8 cellular contexts compared by ENCODE assay signal in the genomic region with DNA sequence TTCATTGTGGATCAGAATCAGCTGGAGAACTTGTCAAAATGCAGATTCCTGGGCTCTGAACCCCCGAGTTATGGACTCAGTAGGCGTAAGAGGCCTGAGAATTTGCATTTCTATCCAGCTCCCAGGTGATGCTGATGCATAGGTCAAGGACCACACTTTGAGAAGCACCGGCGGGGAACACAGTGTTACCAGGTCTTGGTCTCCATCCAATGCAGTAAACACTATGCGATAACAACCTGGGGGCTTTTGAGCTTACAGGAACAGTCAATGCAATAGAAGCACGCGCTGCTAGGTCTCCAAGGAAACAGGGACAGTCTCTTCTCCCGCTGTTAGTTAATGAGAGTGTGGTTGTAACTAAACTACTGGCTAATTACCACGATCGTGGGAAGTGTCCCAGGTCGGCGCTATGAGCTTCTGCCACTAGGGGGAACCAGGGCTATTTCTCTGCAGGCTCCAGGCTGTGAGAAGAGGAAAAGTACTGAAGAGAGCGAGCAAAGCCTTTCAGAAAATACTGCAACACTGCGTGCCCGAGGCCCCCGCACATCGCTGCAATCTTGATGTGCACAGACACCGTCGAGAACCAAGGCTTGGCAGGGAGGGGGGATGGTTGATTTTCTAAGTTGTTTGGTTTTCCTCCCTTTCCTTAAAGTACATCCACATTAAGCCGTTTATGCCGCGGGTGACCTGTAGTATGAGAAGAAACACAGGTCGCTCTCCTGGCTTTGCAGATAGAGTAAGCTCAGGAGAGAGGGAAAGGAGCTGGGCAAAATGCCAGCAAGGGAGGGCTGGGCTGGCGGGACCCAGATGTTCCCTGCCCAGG. TPM values are rescaled to one million over a fixed set of nuclear protein-coding genes. Genes with fewer than 3 reads are reported as not detected.
DNase-seq lines count a peak whose midpoint lies in the region; ATAC-seq and TF ChIP-seq lines count a peak whose summit lies in the region.

No MANE protein-coding gene starts in this region.

- WGBS in gastroesophageal sphincter (ENCODE audit: low coverage in 1 of 2), 2 donors: 0 to 3% methylated on average over 12 to 16 of the region's 24 CpGs

- H3K4me1 ChIP-seq in CD4-positive, CD25-positive, alpha-beta regulatory T cell (ENCODE audit: control insufficient read depth, insufficient read depth, low read length, poor library complexity, severe bottlenecking): peaks cover 10% of the 10 kb centered on the region
- H3K4me1 ChIP-seq in RWPE2 (ENCODE audit: insufficient read depth, poor library complexity, severe bottlenecking): no peaks in the 10 kb centered on the region
- peaks cover 0 to 36% (median 6%) of the 10 kb centered on the region in 3 donors for H3K4me1 ChIP-seq in gastroesophageal sphincter

- ATAC-seq in CD4-positive, CD25-positive, alpha-beta regulatory T cell (ENCODE audit: low read depth in 2 of 2): peak; percentile 74 to 81
- ATAC-seq in GM21447 (IDR thresholded peaks at IDR 0.05; ENCODE audit: unreplicated experiment): peak; percentile 68
- peak; percentile 78 for ATAC-seq in RWPE2 (ENCODE audit: low read depth)
- peak; percentile 78 for ATAC-seq in gastroesophageal sphincter
- peak; percentile 69 for ATAC-seq in omental fat pad (ENCODE audit: low FRiP score)

- H3K27me3 Mint-ChIP-seq in CD4-positive, CD25-positive, alpha-beta regulatory T cell: peaks cover 46% of the 10 kb centered on the region

- H3K27ac Mint-ChIP-seq in CD4-positive, CD25-positive, alpha-beta regulatory T cell: peak overlapping the region in 2 of 3 donors; percentile 56 to 80

- TF ChIP-seq CTCF in RWPE2 (IDR thresholded peaks at IDR 0.05; ENCODE audit: poor library complexity, severe bottlenecking) (peak; percentile 87), gastroesophageal sphincter (IDR thresholded peaks at IDR 0.05) (peak; percentile 68 to 93 (median 88)), omental fat pad (IDR thresholded peaks at IDR 0.05) (peak in 1 of 3 donors; percentile 72)

- no peaks in the 10 kb centered on the region for H3K9me3 ChIP-seq in CD4-positive, CD25-positive, alpha-beta regulatory T cell (ENCODE audit: control insufficient read depth in 2 of 2, low read length in 2 of 2)
- no peaks in the 10 kb centered on the region for H3K9me3 ChIP-seq in RWPE2 (ENCODE audit: severe bottlenecking)
- no peaks in the 10 kb centered on the region for H3K9me3 ChIP-seq in gastroesophageal sphincter

- peaks cover 0 to 28% (median 15%) of the 10 kb centered on the region in 4 donors for H3K4me1 Mint-ChIP-seq in CD4-positive, CD25-positive, alpha-beta regulatory T cell

- no peaks in the 10 kb centered on the region for H3K36me3 Mint-ChIP-seq in CD4-positive, CD25-positive, alpha-beta regulatory T cell

- no peak for TF ChIP-seq POLR2A in gastroesophageal sphincter (IDR thresholded peaks at IDR 0.05)

- H3K36me3 ChIP-seq in CD4-positive, CD25-positive, alpha-beta regulatory T cell (ENCODE audit: control insufficient read depth, insufficient read depth, low read length): no peaks in the 10 kb centered on the region
- no peaks in the 10 kb centered on the region for H3K36me3 ChIP-seq in RWPE2 (ENCODE audit: low read depth)
- H3K36me3 ChIP-seq in gastroesophageal sphincter: no peaks in the 10 kb centered on the region

- H3K27me3 ChIP-seq in CD4-positive, CD25-positive, alpha-beta regulatory T cell (ENCODE audit: control insufficient read depth, insufficient read depth, low read length): peaks cover 2% of the 10 kb centered on the region
- H3K27me3 ChIP-seq in RWPE2 (ENCODE audit: insufficient read depth, poor library complexity, severe bottlenecking) (peaks cover 41% of the 10 kb centered on the region), gastroesophageal sphincter (peaks cover 6% of the 10 kb centered on the region)

- H3K9me3 Mint-ChIP-seq in CD4-positive, CD25-positive, alpha-beta regulatory T cell: no peaks in the 10 kb centered on the region

- no peak overlapping the region for H3K27ac ChIP-seq in CD4-positive, CD25-positive, alpha-beta regulatory T cell (ENCODE audit: insufficient read depth, low read length, poor library complexity, severe bottlenecking)
- H3K27ac ChIP-seq in RWPE2 (ENCODE audit: poor library complexity, severe bottlenecking) (no peak overlapping the region), gastroesophageal sphincter (peak overlapping the region in 1 of 4 donors; percentile 14)

- no peak for TF ChIP-seq EP300 in gastroesophageal sphincter (IDR thresholded peaks at IDR 0.05)

- H3K4me3 ChIP-seq in CD4-positive, CD25-positive, alpha-beta regulatory T cell (ENCODE audit: low read depth, low read length): peak overlapping the region; percentile 5
- no peak overlapping the region for H3K4me3 ChIP-seq in RWPE2 (ENCODE audit: severe bottlenecking)
- peak overlapping the region in 1 of 2 donors; percentile 23 for H3K4me3 ChIP-seq in gastroesophageal sphincter

- peak; percentile 30 to 78 (median 63) for DNase-seq in CD4-positive, CD25-positive, alpha-beta regulatory T cell
- DNase-seq in M059J (ENCODE audit: low read depth) (peak; percentile 60), RWPE2 (ENCODE audit: low spot score) (no peak), omental fat pad (ENCODE audit: low spot score) (peak; percentile 64), superior temporal gyrus (ENCODE audit: extremely low spot score) (peak; percentile 95)
- peak; percentile 88 for DNase-seq in activated effector memory CD4-positive, alpha-beta T cell treated with anti-CD3 and anti-CD28 coated beads, Interleukin-2, amount 50 U/mL, for 16 hours

- H3K4me3 Mint-ChIP-seq in CD4-positive, CD25-positive, alpha-beta regulatory T cell: peak overlapping the region in 2 of 4 donors; percentile 77 to 89

RNA-seq across cellular contexts. Expression of a gene that starts 52.0 kb away (rescaled TPM):
- total RNA-seq in CD4-positive, CD25-positive, alpha-beta regulatory T cell: not detected
- polyA plus RNA-seq in CD4-positive, CD25-positive, alpha-beta regulatory T cell: not detected
- total RNA-seq in M059J (2014; rRNA removed; shearing (Covaris generic)): not detected in 2 replicates
- total RNA-seq in gastroesophageal sphincter: under 1 TPM in 2 of 4 donors, not detected in 2; 0.08 to 0.13 TPM
- 1 to 10 TPM in 1 of 4 donors, under 1 TPM in 2, not detected in 1; 0.36 to 2.2 (median 0.44) TPM for total RNA-seq in omental fat pad
